In genomic region chr7:127979113-127979727, GRCh38 we compare ENCODE assay signal across 11 cellular contexts. TPM values are rescaled to one million over a fixed set of nuclear protein-coding genes. Genes with fewer than 3 reads are reported as not detected.
"Had no signal": no experiment of that assay in that cellular context is flagged by ENCODE, and none has a peak within 500 bp of the region (broad histone marks: within the 10 kb centered on the region; RNA-seq: fewer than 3 reads in every experiment).

No MANE protein-coding gene starts in this region.

- H3K27ac Mint-ChIP-seq: activated CD8-positive, alpha-beta memory T cell treated with anti-CD3 and anti-CD28 coated beads, Interleukin-2, amount 10 ng/mL, durations not matched to agents 7 days and 5 days; activated T-cell treated with anti-CD3 and anti-CD28 coated beads, Interleukin-2, amount 50 U/mL, for 24 hours; T-helper 2 cell treated with Interferon-gamma antibody and Interleukin-4, amounts not matched to agents 5 μg/mL and 100 μg/mL, for 36 hours had no signal

- H3K4me3 Mint-ChIP-seq: activated CD8-positive, alpha-beta memory T cell treated with anti-CD3 and anti-CD28 coated beads, Interleukin-2, amount 10 ng/mL, durations not matched to agents 7 days and 5 days; activated T-cell treated with anti-CD3 and anti-CD28 coated beads, Interleukin-2, amount 50 U/mL, for 24 hours; T-helper 2 cell treated with Interferon-gamma antibody and Interleukin-4, amounts not matched to agents 5 μg/mL and 100 μg/mL, for 36 hours had no signal

- H3K27me3 Mint-ChIP-seq: activated CD8-positive, alpha-beta memory T cell treated with anti-CD3 and anti-CD28 coated beads, Interleukin-2, amount 10 ng/mL, durations not matched to agents 7 days and 5 days; activated T-cell treated with anti-CD3 and anti-CD28 coated beads, Interleukin-2, amount 50 U/mL, for 24 hours had no signal

- H3K27me3 ChIP-seq: heart right ventricle had no signal

- H3K4me3 ChIP-seq: heart right ventricle had no signal

- H3K27ac ChIP-seq: heart right ventricle had no signal

- DNase-seq: activated CD4-positive, alpha-beta T cell treated with anti-CD3 and anti-CD28 coated beads for 1 hour; activated CD4-positive, alpha-beta T cell treated with anti-CD3 and anti-CD28 coated beads, Interleukin-2, amount 50 U/mL, for 48 hours; activated CD8-positive, alpha-beta memory T cell treated with anti-CD3 and anti-CD28 coated beads, Interleukin-2, amount 10 ng/mL, durations not matched to agents 7 days and 5 days; activated naive CD4-positive, alpha-beta T cell; activated T-cell treated with anti-CD3 and anti-CD28 coated beads, Interleukin-2, amount 50 U/mL, for 24 hours; aorta; heart right ventricle; right cardiac atrium; small intestine; SW 1271 had no signal

- ATAC-seq: activated CD8-positive, alpha-beta memory T cell treated with anti-CD3 and anti-CD28 coated beads, Interleukin-2, amount 10 ng/mL, durations not matched to agents 7 days and 5 days; heart right ventricle; right cardiac atrium had no signal

RNA-seq across cellular contexts. Expression of gene LRRC4, which starts 52.0 kb away (rescaled TPM):
- total RNA-seq: activated CD8-positive, alpha-beta memory T cell treated with anti-CD3 and anti-CD28 coated beads, Interleukin-2, amount 10 ng/mL, durations not matched to agents 7 days and 5 days had no signal
